In genomic region chrX:153763989-153764755, GRCh38 we compare ENCODE assay signal across 8 cellular contexts. TPM values are rescaled to one million over a fixed set of nuclear protein-coding genes. Genes with fewer than 3 reads are reported as not detected.
A peak's percentile ranks its signal among the peaks of the same experiment; 100 is the strongest.
DNase-seq lines count a peak whose midpoint lies in the region; ATAC-seq and TF ChIP-seq lines count a peak whose summit lies in the region.

PLXNB3 (plus strand) TSS chrX:153764249; CDS start chrX:153765536, 1,287 bp downstream.

- H3K4me1 ChIP-seq in BLaER1 (peaks cover 63% of the 10 kb centered on the region), smooth muscle cell (ENCODE audit: low read depth) (no peaks in the 10 kb centered on the region)

- 68% methylated on average over 25 of the region's 26 CpGs for WGBS in smooth muscle cell (ENCODE audit: low lambda C conversion rate)

- H3K9ac ChIP-seq in BLaER1 (0 out of 2 replicates have a peak within 1 kb of the TSS, but pooled peaks have one; percentile 18), smooth muscle cell (ENCODE audit: low read depth) (no peak within 1 kb of the TSS)

- H2AFZ ChIP-seq in smooth muscle cell (ENCODE audit: low read depth): no peak within 1 kb of the TSS

- DNase-seq in NCI-H187 treated with DMSO at 0.1 percent for 48 hours (lab: John Stamatoyannopoulos, UW) (peak; percentile 61), brain microvascular endothelial cell (peak; percentile 43), iPS-NIHi11 (ENCODE audit: low spot score) (peak; percentile 86), smooth muscle cell (lab: John Stamatoyannopoulos, UW; ENCODE audit: unreplicated experiment) (no peak)

- TF ChIP-seq CTCF in VCaP (conservative IDR thresholded peaks at IDR 0.05) (peak; percentile 92), brain microvascular endothelial cell (IDR thresholded peaks at IDR 0.05; ENCODE audit: low read depth, low read length, missing control alignments) (peak; percentile 84), smooth muscle cell (IDR thresholded peaks at IDR 0.05; ENCODE audit: borderline replicate concordance, insufficient read depth, poor library complexity, severe bottlenecking) (peak; percentile 67)

- peaks cover 40% of the 10 kb centered on the region for H4K20me1 ChIP-seq in BLaER1
- H4K20me1 ChIP-seq in smooth muscle cell (ENCODE audit: low read depth): no peaks in the 10 kb centered on the region

- in situ Hi-C loops in brain microvascular endothelial cell (cut with HindIII; ENCODE audit: low pct_ligation_motif_present, low sequenced_read_pairs): no loop called here

- H3K4me3 ChIP-seq in BLaER1: no peak within 1 kb of the TSS
- H3K4me3 ChIP-seq in brain microvascular endothelial cell (ENCODE audit: low read depth, low read length): peak within 1 kb of the TSS; percentile 40
- no peak within 1 kb of the TSS for H3K4me3 ChIP-seq in smooth muscle cell

- H3K27ac ChIP-seq in BLaER1 (no peak within 1 kb of the TSS), VCaP (peak within 1 kb of the TSS; percentile 80), brain microvascular endothelial cell (no peak within 1 kb of the TSS), smooth muscle cell (ENCODE audit: low read depth) (no peak within 1 kb of the TSS)

- no peaks in the 10 kb centered on the region for H3F3A ChIP-seq in smooth muscle cell (ENCODE audit: low read depth)

- ATAC-seq in GM21360 (IDR thresholded peaks at IDR 0.05; ENCODE audit: unreplicated experiment) (peak; percentile 48), HG03139 (IDR thresholded peaks at IDR 0.05; ENCODE audit: unreplicated experiment) (no peak)

- no peaks in the 10 kb centered on the region for H3K79me2 ChIP-seq in smooth muscle cell (ENCODE audit: low read depth)

- H3K27me3 ChIP-seq in BLaER1 (peaks cover 30% of the 10 kb centered on the region; the same call in 1 of the 2 replicates), brain microvascular endothelial cell (replicated peaks) (no peaks in the 10 kb centered on the region), smooth muscle cell (ENCODE audit: low read depth) (no peaks in the 10 kb centered on the region)

- no peaks in the 10 kb centered on the region for H3K9me3 ChIP-seq in BLaER1
- no peaks in the 10 kb centered on the region for H3K9me3 ChIP-seq in smooth muscle cell (replicated peaks; ENCODE audit: low read depth)

- H3K36me3 ChIP-seq in BLaER1: no peaks in the 10 kb centered on the region
- H3K36me3 ChIP-seq in brain microvascular endothelial cell (replicated peaks): no peaks in the 10 kb centered on the region
- H3K36me3 ChIP-seq in smooth muscle cell (ENCODE audit: low read depth): no peaks in the 10 kb centered on the region

- H3K4me2 ChIP-seq in BLaER1 (peak within 1 kb of the TSS; percentile 72), smooth muscle cell (peak within 1 kb of the TSS; percentile 87)

RNA-seq across cellular contexts. Expression of gene PLXNB3, which starts in this region (rescaled TPM):
- total RNA-seq in smooth muscle cell: 0.58 and 0.67 TPM in 2 replicates
- 3.9 and 7.8 TPM in 2 replicates for polyA plus RNA-seq in smooth muscle cell
